21 cellular contexts compared by ENCODE assay signal in genomic region chr10:130763071-130763470, GRCh38.
"Had no signal": no experiment of that assay in that cellular context is flagged by ENCODE, and none has a peak within 500 bp of the region (broad histone marks: within the 10 kb centered on the region; RNA-seq: fewer than 3 reads in every experiment).

No MANE protein-coding gene starts in this region.

- H3K9me3 ChIP-seq: lower lobe of right lung had no signal

- H3K27ac Mint-ChIP-seq: immature natural killer cell had no signal

- H3K4me1 Mint-ChIP-seq: immature natural killer cell had no signal

- ATAC-seq: foreskin keratinocyte, gastroesophageal sphincter, heart left ventricle, left cardiac atrium, left lung, left ventricle myocardium superior, lower lobe of right lung had no signal

- H3K36me3 ChIP-seq: esophagus muscularis mucosa, gastroesophageal sphincter, heart left ventricle, left lung, lower lobe of right lung had no signal

- H3K4me1 ChIP-seq: esophagus muscularis mucosa, foreskin keratinocyte, gastroesophageal sphincter, heart left ventricle, left lung, lower lobe of right lung had no signal

- H3K27ac ChIP-seq: coronary artery, dorsolateral prefrontal cortex, esophagus muscularis mucosa, foreskin keratinocyte, gastroesophageal sphincter, heart left ventricle, hepatocyte, left lung, lower lobe of right lung had no signal

- H3K4me2 ChIP-seq: hepatocyte had no signal

- H2AFZ ChIP-seq: hepatocyte had no signal

- FAIRE-seq: colon, endothelial cell of umbilical vein, frontal cortex had no signal

- H3K4me3 ChIP-seq: coronary artery, dorsolateral prefrontal cortex, esophagus muscularis mucosa, gastroesophageal sphincter, heart left ventricle, hepatocyte, left lung, lower lobe of right lung had no signal

- H3K79me2 ChIP-seq: hepatocyte had no signal

- H3K36me3 Mint-ChIP-seq: immature natural killer cell had no signal

- H3K4me3 Mint-ChIP-seq: immature natural killer cell had no signal

- H3K27me3 ChIP-seq: foreskin keratinocyte, hepatocyte had no signal

- DNase-seq: dermis blood vessel endothelial cell; effector CD4-positive, alpha-beta T cell; effector memory CD4-positive, alpha-beta T cell; foreskin keratinocyte; heart left ventricle; hypothalamus; immature natural killer cell; left cardiac atrium; left ventricle myocardium superior; lower lobe of right lung; mesenchymal stem cell; midbrain had no signal
